In the genomic region with DNA sequence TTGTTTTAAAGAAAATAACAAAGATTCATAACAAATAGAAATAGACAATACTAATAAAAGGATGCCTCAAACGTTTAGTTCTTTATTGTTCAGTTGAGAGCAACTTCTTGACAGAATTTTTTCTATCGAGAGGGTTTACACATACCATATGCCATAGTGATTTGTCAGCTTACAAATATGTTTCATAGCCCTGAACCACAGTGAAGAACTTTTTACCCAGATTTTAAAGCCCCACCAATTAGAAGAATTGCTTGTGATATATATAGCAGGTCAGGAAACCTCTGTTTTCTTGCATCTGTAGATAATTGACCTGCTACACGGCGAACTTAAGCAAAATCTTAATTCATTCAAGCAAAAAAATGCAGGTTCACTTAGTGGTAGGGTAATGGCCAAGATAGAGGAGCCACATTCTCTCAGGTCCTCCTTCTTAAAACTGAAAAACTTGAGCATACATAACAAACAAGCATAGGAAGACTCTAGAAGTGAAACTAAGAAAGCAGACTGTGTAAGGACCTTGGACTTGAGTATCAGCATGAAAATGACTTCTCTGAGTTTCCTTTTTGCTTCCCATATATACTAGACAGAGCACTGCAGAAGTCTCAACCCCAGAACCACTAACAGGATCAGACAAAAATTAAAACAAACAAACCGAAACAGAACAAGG, we compare ENCODE assay signal across 14 cellular contexts. TPM values are rescaled to one million over a fixed set of nuclear protein-coding genes. Genes with fewer than 3 reads are reported as not detected.
DNase-seq lines count a peak whose midpoint lies in the region; ATAC-seq lines count a peak whose summit lies in the region.
"Had no signal": no experiment of that assay in that cellular context is flagged by ENCODE, and none has a peak within 500 bp of the region (broad histone marks: within the 10 kb centered on the region; RNA-seq: fewer than 3 reads in every experiment).

No MANE protein-coding gene starts in this region.

- intact Hi-C loops in Right ventricle myocardium inferior (cut with DNase I), result no loop called here

- no peak overlapping the region for H3K4me3 ChIP-seq in BLaER1

- H4K20me1 ChIP-seq in BLaER1, result no peaks in the 10 kb centered on the region

- DNase-seq in NCI-H1092 (lab: John Stamatoyannopoulos, UW) (no peak), Right ventricle myocardium inferior (ENCODE audit: missing footprints) (no peak), mucosa of gallbladder (ENCODE audit: low spot score) (no peak)
- no peak for DNase-seq in activated T-cell treated with anti-CD3 and anti-CD28 coated beads, Interleukin-2, amount 50 U/mL, for 48 hours
- DNase-seq: activated naive CD4-positive, alpha-beta T cell treated with anti-CD3 and anti-CD28 coated beads, Interleukin-2, amount 10 ng/mL, durations not matched to agents 7 days and 5 days; hippocampal formation; NK-92 treated with Interleukin-12 subunit alpha and Interleukin-12 subunit beta, amount 100 ng/mL, for 24 hours; WERI-Rb-1 had no signal

- peak overlapping the region; percentile 56 for H3K4me2 ChIP-seq in BLaER1

- H3K9me3 ChIP-seq in BLaER1, result no peaks in the 10 kb centered on the region

- no peak overlapping the region for H3K27ac ChIP-seq in BLaER1
- H3K27ac ChIP-seq: WERI-Rb-1 had no signal

- no peak overlapping the region for H3K9ac ChIP-seq in BLaER1

- H3K27me3 ChIP-seq in BLaER1, result no peaks in the 10 kb centered on the region

- H3K4me1 ChIP-seq in BLaER1, result no peaks in the 10 kb centered on the region

- no peaks in the 10 kb centered on the region for H3K36me3 ChIP-seq in BLaER1
- H3K36me3 ChIP-seq: WERI-Rb-1 had no signal

- ATAC-seq in GM19397 (IDR thresholded peaks at IDR 0.05; ENCODE audit: unreplicated experiment) (peak; percentile 100), HG02852 (IDR thresholded peaks at IDR 0.05; ENCODE audit: unreplicated experiment) (peak; percentile 95), HG03571 (IDR thresholded peaks at IDR 0.05; ENCODE audit: unreplicated experiment) (peak; percentile 97), Right ventricle myocardium inferior (no peak)

RNA-seq across cellular contexts. Expression of gene CRISP1, which starts 39.5 kb away (rescaled TPM):
- total RNA-seq in Right ventricle myocardium inferior (not detected), mucosa of gallbladder (not detected)
- total RNA-seq: dermis microvascular lymphatic vessel endothelial cell, LHCN-M2 had no signal

RNA-seq across cellular contexts. Expression of gene PGK2, which starts 39.8 kb away (rescaled TPM):
- total RNA-seq in Right ventricle myocardium inferior (not detected), mucosa of gallbladder (not detected)
- total RNA-seq: dermis microvascular lymphatic vessel endothelial cell, LHCN-M2 had no signal
